21 cellular contexts compared by ENCODE assay signal in the genomic region with DNA sequence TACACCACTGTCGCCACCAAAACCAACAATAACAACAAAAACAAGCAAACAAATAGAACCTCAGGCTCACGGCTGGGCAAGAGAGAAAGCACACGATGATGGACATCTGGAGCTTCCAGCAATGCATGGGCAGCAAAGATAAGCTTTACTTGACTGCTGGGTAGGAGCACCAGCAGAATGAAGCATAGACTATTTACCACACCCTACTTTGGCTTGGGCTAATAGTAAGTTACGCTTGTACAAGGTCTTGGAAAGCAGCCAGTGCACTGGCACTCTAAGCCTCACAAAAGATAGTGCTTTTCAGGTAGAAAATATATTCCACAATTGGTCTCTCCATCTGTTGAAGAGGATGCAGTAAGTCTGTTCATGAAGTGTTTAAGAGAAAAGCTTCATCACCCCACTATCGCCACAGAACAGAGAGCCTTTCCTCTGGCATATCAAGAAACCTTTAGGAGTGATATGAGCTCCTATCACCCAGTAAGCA.
"Had no signal": no experiment of that assay in that cellular context is flagged by ENCODE, and none has a peak within 500 bp of the region (broad histone marks: within the 10 kb centered on the region; RNA-seq: fewer than 3 reads in every experiment).

No MANE protein-coding gene starts in this region.

- H3K4me1 Mint-ChIP-seq: mesothelial cell of epicardium; naive B cell; neural crest cell; stimulated activated naive B cell treated with anti-CD40 and anti-IgM and Interleukin-4, amounts not matched to agents 10 μg/mL and 1 μg/mL and 100 μg/mL, for 72 hours had no signal

- H3K27ac Mint-ChIP-seq: mesothelial cell of epicardium; natural killer cell treated with Interleukin-12 subunit alpha and Interleukin-12 subunit beta and Interleukin-15 and Interleukin-18, amount 100 ng/mL, for 72 hours had no signal

- H3K27me3 Mint-ChIP-seq: effector memory CD8-positive, alpha-beta T cell; naive B cell; natural killer cell treated with Interleukin-12 subunit alpha and Interleukin-12 subunit beta and Interleukin-15 and Interleukin-18, amount 100 ng/mL, for 72 hours; stimulated activated naive B cell treated with anti-CD40 and anti-IgM and Interleukin-4, amounts not matched to agents 10 μg/mL and 1 μg/mL and 100 μg/mL, for 72 hours had no signal

- H3K4me3 Mint-ChIP-seq: effector memory CD8-positive, alpha-beta T cell; mesothelial cell of epicardium; naive B cell; natural killer cell treated with Interleukin-12 subunit alpha and Interleukin-12 subunit beta and Interleukin-15 and Interleukin-18, amount 100 ng/mL, for 72 hours; neural crest cell; stimulated activated naive B cell treated with anti-CD40 and anti-IgM and Interleukin-4, amounts not matched to agents 10 μg/mL and 1 μg/mL and 100 μg/mL, for 72 hours had no signal

- DNase-seq: cortex of kidney; effector memory CD8-positive, alpha-beta T cell; gastrocnemius medialis; head of caudate nucleus; kidney; left cardiac atrium; left lung; mesenchymal stem cell; mucosa of descending colon; naive B cell; nucleus accumbens; psoas muscle; right cardiac atrium; spleen; stimulated activated naive B cell treated with anti-CD40 and anti-IgM and Interleukin-4, amounts not matched to agents 10 μg/mL and 1 μg/mL and 100 μg/mL, for 72 hours; stomach; thyroid gland; trophoblast cell had no signal

- H3K9me3 Mint-ChIP-seq: effector memory CD8-positive, alpha-beta T cell; mesothelial cell of epicardium; naive B cell; natural killer cell treated with Interleukin-12 subunit alpha and Interleukin-12 subunit beta and Interleukin-15 and Interleukin-18, amount 100 ng/mL, for 72 hours; neural crest cell; stimulated activated naive B cell treated with anti-CD40 and anti-IgM and Interleukin-4, amounts not matched to agents 10 μg/mL and 1 μg/mL and 100 μg/mL, for 72 hours had no signal

- ATAC-seq: effector memory CD8-positive, alpha-beta T cell; gastrocnemius medialis; left cardiac atrium; left lung; mucosa of descending colon; natural killer cell treated with Interleukin-12 subunit alpha and Interleukin-12 subunit beta and Interleukin-15 and Interleukin-18, amount 100 ng/mL, for 72 hours; psoas muscle; right cardiac atrium; stimulated activated naive B cell treated with anti-CD40 and anti-IgM and Interleukin-4, amounts not matched to agents 10 μg/mL and 1 μg/mL and 100 μg/mL, for 72 hours had no signal
